16 cellular contexts compared by ENCODE assay signal in the genomic region with DNA sequence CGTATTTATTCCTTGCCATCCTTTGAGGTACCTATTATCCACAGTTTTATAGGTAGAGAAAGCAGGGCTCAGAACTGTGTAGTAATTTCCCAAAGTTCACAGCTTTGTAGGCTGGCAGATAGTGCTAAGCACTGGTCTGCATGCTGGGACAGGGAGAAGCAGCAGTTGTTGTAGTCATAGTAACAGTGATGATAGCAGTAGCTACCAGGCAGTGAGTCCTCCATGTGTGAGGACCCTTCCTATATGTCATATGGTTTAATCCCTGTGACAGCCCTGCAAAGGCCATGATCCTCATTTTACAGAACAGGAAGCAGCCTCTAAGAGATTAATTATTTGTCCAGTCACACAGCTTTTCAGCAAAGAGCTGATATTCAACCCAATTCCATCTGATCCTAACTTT. TPM values are rescaled to one million over a fixed set of nuclear protein-coding genes. Genes with fewer than 3 reads are reported as not detected.
"Had no signal": no experiment of that assay in that cellular context is flagged by ENCODE, and none has a peak within 500 bp of the region (broad histone marks: within the 10 kb centered on the region; RNA-seq: fewer than 3 reads in every experiment).

No MANE protein-coding gene starts in this region.

- H3K4me3 Mint-ChIP-seq: activated naive CD8-positive, alpha-beta T cell; dendritic cell treated with granulocyte-macrophage colony-stimulating factor and Interleukin-4, amounts not matched to agents 40 ng/mL and 50 ng/mL, for 4 days; mesothelial cell of epicardium; natural killer cell treated with Interleukin-12 subunit alpha and Interleukin-12 subunit beta and Interleukin-15 and Interleukin-18, amount 100 ng/mL, for 72 hours; stimulated activated naive CD8-positive, alpha-beta T cell treated with anti-CD3 and anti-CD28 coated beads, Interleukin-15, Interleukin-2, amounts not matched to agents 100 ng/mL and 50 ng/mL, for 24 hours; T-cell had no signal

- H3K9me3 Mint-ChIP-seq: dendritic cell treated with granulocyte-macrophage colony-stimulating factor and Interleukin-4, amounts not matched to agents 40 ng/mL and 50 ng/mL, for 4 days; mesothelial cell of epicardium; natural killer cell treated with Interleukin-12 subunit alpha and Interleukin-12 subunit beta and Interleukin-15 and Interleukin-18, amount 100 ng/mL, for 72 hours; stimulated activated naive CD8-positive, alpha-beta T cell treated with anti-CD3 and anti-CD28 coated beads, Interleukin-15, Interleukin-2, amounts not matched to agents 100 ng/mL and 50 ng/mL, for 24 hours; T-cell had no signal

- H3K36me3 Mint-ChIP-seq: activated naive CD8-positive, alpha-beta T cell; mesothelial cell of epicardium; natural killer cell treated with Interleukin-12 subunit alpha and Interleukin-12 subunit beta and Interleukin-15 and Interleukin-18, amount 100 ng/mL, for 72 hours; T-cell had no signal

- ATAC-seq: left colon; lower lobe of right lung; natural killer cell treated with Interleukin-12 subunit alpha and Interleukin-12 subunit beta and Interleukin-15 and Interleukin-18, amount 100 ng/mL, for 72 hours; T-cell had no signal

- H3K27ac Mint-ChIP-seq: activated naive CD8-positive, alpha-beta T cell; dendritic cell treated with granulocyte-macrophage colony-stimulating factor and Interleukin-4, amounts not matched to agents 40 ng/mL and 50 ng/mL, for 4 days; mesothelial cell of epicardium; natural killer cell treated with Interleukin-12 subunit alpha and Interleukin-12 subunit beta and Interleukin-15 and Interleukin-18, amount 100 ng/mL, for 72 hours; stimulated activated naive CD8-positive, alpha-beta T cell treated with anti-CD3 and anti-CD28 coated beads, Interleukin-15, Interleukin-2, amounts not matched to agents 100 ng/mL and 50 ng/mL, for 24 hours; T-cell had no signal

- DNase-seq: activated CD4-positive, alpha-beta T cell treated with anti-CD3 and anti-CD28 coated beads, Interleukin-2, amount 50 U/mL, for 4 hours; activated T-cell treated with anti-CD3 and anti-CD28 coated beads for 4 hours; effector memory CD4-positive, alpha-beta T cell; esophagus squamous epithelium; left colon; lower lobe of right lung; occipital lobe; posterior cingulate gyrus; retina; T-cell had no signal

RNA-seq across cellular contexts. Expression of a gene that starts 21.0 kb away (rescaled TPM):
- total RNA-seq: endothelial cell of umbilical vein had no signal
